In the genomic region with DNA sequence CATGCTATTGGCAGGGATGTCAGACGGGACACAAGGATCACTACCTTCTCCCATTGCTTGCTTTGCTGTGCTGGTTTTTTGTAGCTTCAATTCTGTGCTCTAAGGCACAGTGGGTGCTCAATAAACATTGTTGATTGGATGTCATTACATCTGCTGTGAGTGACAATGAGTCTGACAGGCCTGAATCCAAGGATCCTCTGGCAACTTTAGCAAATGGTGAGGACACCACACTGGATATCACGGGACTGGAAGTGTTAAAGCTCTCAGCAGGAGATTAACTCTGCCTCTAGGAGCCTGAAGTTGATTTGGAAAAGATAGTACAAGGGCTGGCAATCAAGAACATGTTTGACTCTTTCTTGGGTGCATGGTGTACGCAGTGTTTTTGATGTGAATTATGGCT, we compare ENCODE assay signal across 1 cellular context.
TF ChIP-seq lines count a peak whose summit lies in the region.

No MANE protein-coding gene starts in this region.

TF ChIP-seq in WTC11, 78 proteins besides CTCF, POLR2A, EP300 and RAD21 (continued from another document):
- TF ChIP-seq, protein P1, sequence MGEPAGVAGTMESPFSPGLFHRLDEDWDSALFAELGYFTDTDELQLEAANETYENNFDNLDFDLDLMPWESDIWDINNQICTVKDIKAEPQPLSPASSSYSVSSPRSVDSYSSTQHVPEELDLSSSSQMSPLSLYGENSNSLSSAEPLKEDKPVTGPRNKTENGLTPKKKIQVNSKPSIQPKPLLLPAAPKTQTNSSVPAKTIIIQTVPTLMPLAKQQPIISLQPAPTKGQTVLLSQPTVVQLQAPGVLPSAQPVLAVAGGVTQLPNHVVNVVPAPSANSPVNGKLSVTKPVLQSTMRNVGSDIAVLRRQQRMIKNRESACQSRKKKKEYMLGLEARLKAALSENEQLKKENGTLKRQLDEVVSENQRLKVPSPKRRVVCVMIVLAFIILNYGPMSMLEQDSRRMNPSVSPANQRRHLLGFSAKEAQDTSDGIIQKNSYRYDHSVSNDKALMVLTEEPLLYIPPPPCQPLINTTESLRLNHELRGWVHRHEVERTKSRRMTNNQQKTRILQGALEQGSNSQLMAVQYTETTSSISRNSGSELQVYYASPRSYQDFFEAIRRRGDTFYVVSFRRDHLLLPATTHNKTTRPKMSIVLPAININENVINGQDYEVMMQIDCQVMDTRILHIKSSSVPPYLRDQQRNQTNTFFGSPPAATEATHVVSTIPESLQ (CRISPR knock-in tag; IDR thresholded peaks at IDR 0.05), result no peak
- TF ChIP-seq, protein P2, sequence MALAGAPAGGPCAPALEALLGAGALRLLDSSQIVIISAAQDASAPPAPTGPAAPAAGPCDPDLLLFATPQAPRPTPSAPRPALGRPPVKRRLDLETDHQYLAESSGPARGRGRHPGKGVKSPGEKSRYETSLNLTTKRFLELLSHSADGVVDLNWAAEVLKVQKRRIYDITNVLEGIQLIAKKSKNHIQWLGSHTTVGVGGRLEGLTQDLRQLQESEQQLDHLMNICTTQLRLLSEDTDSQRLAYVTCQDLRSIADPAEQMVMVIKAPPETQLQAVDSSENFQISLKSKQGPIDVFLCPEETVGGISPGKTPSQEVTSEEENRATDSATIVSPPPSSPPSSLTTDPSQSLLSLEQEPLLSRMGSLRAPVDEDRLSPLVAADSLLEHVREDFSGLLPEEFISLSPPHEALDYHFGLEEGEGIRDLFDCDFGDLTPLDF (CRISPR knock-in tag; IDR thresholded peaks at IDR 0.05), result no peak
- TF ChIP-seq RELA (CRISPR knock-in tag; IDR thresholded peaks at IDR 0.05; ENCODE audit: borderline replicate concordance) (no peak), PRRX2 (CRISPR knock-in tag; IDR thresholded peaks at IDR 0.05) (no peak), RORB (CRISPR knock-in tag; IDR thresholded peaks at IDR 0.05) (no peak), OVOL2 (CRISPR knock-in tag; IDR thresholded peaks at IDR 0.05; ENCODE audit: borderline replicate concordance) (no peak)
- TF ChIP-seq, protein P3, sequence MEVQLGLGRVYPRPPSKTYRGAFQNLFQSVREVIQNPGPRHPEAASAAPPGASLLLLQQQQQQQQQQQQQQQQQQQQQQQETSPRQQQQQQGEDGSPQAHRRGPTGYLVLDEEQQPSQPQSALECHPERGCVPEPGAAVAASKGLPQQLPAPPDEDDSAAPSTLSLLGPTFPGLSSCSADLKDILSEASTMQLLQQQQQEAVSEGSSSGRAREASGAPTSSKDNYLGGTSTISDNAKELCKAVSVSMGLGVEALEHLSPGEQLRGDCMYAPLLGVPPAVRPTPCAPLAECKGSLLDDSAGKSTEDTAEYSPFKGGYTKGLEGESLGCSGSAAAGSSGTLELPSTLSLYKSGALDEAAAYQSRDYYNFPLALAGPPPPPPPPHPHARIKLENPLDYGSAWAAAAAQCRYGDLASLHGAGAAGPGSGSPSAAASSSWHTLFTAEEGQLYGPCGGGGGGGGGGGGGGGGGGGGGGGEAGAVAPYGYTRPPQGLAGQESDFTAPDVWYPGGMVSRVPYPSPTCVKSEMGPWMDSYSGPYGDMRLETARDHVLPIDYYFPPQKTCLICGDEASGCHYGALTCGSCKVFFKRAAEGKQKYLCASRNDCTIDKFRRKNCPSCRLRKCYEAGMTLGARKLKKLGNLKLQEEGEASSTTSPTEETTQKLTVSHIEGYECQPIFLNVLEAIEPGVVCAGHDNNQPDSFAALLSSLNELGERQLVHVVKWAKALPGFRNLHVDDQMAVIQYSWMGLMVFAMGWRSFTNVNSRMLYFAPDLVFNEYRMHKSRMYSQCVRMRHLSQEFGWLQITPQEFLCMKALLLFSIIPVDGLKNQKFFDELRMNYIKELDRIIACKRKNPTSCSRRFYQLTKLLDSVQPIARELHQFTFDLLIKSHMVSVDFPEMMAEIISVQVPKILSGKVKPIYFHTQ (CRISPR knock-in tag; IDR thresholded peaks at IDR 0.05), result no peak
- TF ChIP-seq, protein P4, sequence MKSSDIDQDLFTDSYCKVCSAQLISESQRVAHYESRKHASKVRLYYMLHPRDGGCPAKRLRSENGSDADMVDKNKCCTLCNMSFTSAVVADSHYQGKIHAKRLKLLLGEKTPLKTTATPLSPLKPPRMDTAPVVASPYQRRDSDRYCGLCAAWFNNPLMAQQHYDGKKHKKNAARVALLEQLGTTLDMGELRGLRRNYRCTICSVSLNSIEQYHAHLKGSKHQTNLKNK (CRISPR knock-in tag; IDR thresholded peaks at IDR 0.05), result no peak
- TF ChIP-seq, protein P5, sequence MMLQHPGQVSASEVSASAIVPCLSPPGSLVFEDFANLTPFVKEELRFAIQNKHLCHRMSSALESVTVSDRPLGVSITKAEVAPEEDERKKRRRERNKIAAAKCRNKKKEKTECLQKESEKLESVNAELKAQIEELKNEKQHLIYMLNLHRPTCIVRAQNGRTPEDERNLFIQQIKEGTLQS (CRISPR knock-in tag; conservative IDR thresholded peaks at IDR 0.05), result no peak
- TF ChIP-seq, protein P6, sequence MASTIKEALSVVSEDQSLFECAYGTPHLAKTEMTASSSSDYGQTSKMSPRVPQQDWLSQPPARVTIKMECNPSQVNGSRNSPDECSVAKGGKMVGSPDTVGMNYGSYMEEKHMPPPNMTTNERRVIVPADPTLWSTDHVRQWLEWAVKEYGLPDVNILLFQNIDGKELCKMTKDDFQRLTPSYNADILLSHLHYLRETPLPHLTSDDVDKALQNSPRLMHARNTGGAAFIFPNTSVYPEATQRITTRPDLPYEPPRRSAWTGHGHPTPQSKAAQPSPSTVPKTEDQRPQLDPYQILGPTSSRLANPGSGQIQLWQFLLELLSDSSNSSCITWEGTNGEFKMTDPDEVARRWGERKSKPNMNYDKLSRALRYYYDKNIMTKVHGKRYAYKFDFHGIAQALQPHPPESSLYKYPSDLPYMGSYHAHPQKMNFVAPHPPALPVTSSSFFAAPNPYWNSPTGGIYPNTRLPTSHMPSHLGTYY (CRISPR knock-in tag; IDR thresholded peaks at IDR 0.05), result no peak
- TF ChIP-seq, protein P7, sequence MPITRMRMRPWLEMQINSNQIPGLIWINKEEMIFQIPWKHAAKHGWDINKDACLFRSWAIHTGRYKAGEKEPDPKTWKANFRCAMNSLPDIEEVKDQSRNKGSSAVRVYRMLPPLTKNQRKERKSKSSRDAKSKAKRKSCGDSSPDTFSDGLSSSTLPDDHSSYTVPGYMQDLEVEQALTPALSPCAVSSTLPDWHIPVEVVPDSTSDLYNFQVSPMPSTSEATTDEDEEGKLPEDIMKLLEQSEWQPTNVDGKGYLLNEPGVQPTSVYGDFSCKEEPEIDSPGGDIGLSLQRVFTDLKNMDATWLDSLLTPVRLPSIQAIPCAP (CRISPR knock-in tag; IDR thresholded peaks at IDR 0.05), result no peak
